24 cellular contexts compared by ENCODE assay signal in genomic region chr11:74845978-74846517, GRCh38.
DNase-seq lines count a peak whose midpoint lies in the region; ATAC-seq, FAIRE-seq and TF ChIP-seq lines count a peak whose summit lies in the region.
"Had no signal": no experiment of that assay in that cellular context is flagged by ENCODE, and none has a peak within 500 bp of the region (broad histone marks: within the 10 kb centered on the region; RNA-seq: fewer than 3 reads in every experiment).

No MANE protein-coding gene starts in this region.

- no peaks in the 10 kb centered on the region for H4K20me1 ChIP-seq in H1 (replicated peaks in 1 of 2; ENCODE audit: control insufficient read depth in 1 of 2, insufficient read depth in 2 of 2, low read length in 2 of 2)

- no peaks in the 10 kb centered on the region for H3K23me2 ChIP-seq in H1 (ENCODE audit: low read depth, low read length)

- no peak overlapping the region for H3K4me3 ChIP-seq in HEK293 (ENCODE audit: low read depth, low read length)
- H3K4me3 ChIP-seq in H1 (ENCODE audit: extremely low read depth in 1 of 4, insufficient read depth in 2 of 4, low read depth in 3 of 4, low read length in 4 of 4): no peak overlapping the region
- H3K4me3 ChIP-seq: BLaER1 treated with 17β-estradiol and CSF1 and Interleukin-3, amounts not matched to agents 10 nM and 100 nM had no signal

- no peak overlapping the region for H2AFZ ChIP-seq in H1 (ENCODE audit: low read length)

- no peak overlapping the region for H2AK5ac ChIP-seq in H1 (ENCODE audit: low read depth, low read length)

- peaks cover 2 to 5% of the 10 kb centered on the region in 2 donors for H3K36me3 Mint-ChIP-seq in activated T-cell treated with anti-CD3 and anti-CD28 coated beads, Interleukin-2, amount 50 U/mL, for 72 hours (ENCODE audit: insufficient read depth in 2 of 2)
- peaks cover 29% of the 10 kb centered on the region for H3K36me3 Mint-ChIP-seq in activated T-cell treated with anti-CD3 and anti-CD28 coated beads, Interleukin-2, amount 50 U/mL, for 4 hours (ENCODE audit: insufficient read depth)
- peaks cover 9% of the 10 kb centered on the region for H3K36me3 Mint-ChIP-seq in WTC11

- H3K4me1 Mint-ChIP-seq in activated T-cell treated with anti-CD3 and anti-CD28 coated beads, Interleukin-2, amount 50 U/mL, for 72 hours (ENCODE audit: low read depth): no peaks in the 10 kb centered on the region
- H3K4me1 Mint-ChIP-seq in activated T-cell treated with anti-CD3 and anti-CD28 coated beads, Interleukin-2, amount 50 U/mL, for 4 hours (ENCODE audit: low read depth): peaks cover 10% of the 10 kb centered on the region
- peaks cover 21% of the 10 kb centered on the region for H3K4me1 Mint-ChIP-seq in WTC11

- no peak overlapping the region for H3K18ac ChIP-seq in H1 (ENCODE audit: extremely low read depth, low read length)

- no peak overlapping the region for H2BK12ac ChIP-seq in H1 (ENCODE audit: low read depth, low read length)

- H4K5ac ChIP-seq in H1 (ENCODE audit: insufficient read length, low read depth, low read length): no peak overlapping the region

- no peak overlapping the region for H2BK5ac ChIP-seq in H1 (ENCODE audit: low read depth, low read length)

- no peak overlapping the region for H2BK120ac ChIP-seq in H1 (replicated peaks; ENCODE audit: low read depth, low read length)

- no peak overlapping the region for H2BK20ac ChIP-seq in H1 (ENCODE audit: low read length)

- H2BK15ac ChIP-seq in H1 (ENCODE audit: low read length): no peak overlapping the region

- no peak for ATAC-seq in activated T-cell treated with anti-CD3 and anti-CD28 coated beads, Interleukin-2, amount 50 U/mL, for 72 hours (replicated peaks in 1 of 2)
- no peak for ATAC-seq in activated T-cell treated with anti-CD3 and anti-CD28 coated beads, Interleukin-2, amount 50 U/mL, for 4 hours
- no peak for ATAC-seq in WTC11
- ATAC-seq in HG02759 (IDR thresholded peaks at IDR 0.05; ENCODE audit: unreplicated experiment): no peak
- ATAC-seq in HG03175 (IDR thresholded peaks at IDR 0.05; ENCODE audit: unreplicated experiment): no peak

- no peak overlapping the region for H4K91ac ChIP-seq in H1 (replicated peaks; ENCODE audit: insufficient read length, low read length)

- H3K4ac ChIP-seq in H1 (replicated peaks; ENCODE audit: insufficient read length, low read depth, low read length): no peak overlapping the region

- no peak overlapping the region for H3K9ac ChIP-seq in H1 (replicated peaks in 1 of 4; ENCODE audit: extremely low read depth in 1 of 4, low read depth in 3 of 4, low read length in 3 of 4)
- H3K9ac ChIP-seq: BLaER1 treated with 17β-estradiol and CSF1 and Interleukin-3, amounts not matched to agents 10 nM and 100 nM had no signal

- CTCF ChIA-PET in HEK293 (lab: Yijun Ruan, JAX): no interaction called here
- CTCF ChIA-PET in WTC11 (lab: Charles Lee): interaction anchor here (1.0 kb wide), 1 partner anchor 106 kb away, joined by 5 read pairs; no protein-coding TSS in a partner anchor
- CTCF ChIA-PET in H1 (lab: Charles Lee; ENCODE audit: partially characterized antibody): no interaction called here

- no peak for TF ChIP-seq POLR2A in H1 (IDR thresholded peaks at IDR 0.05; ENCODE audit: control extremely low read depth in 1 of 2, low read depth in 2 of 2, low read length in 2 of 2)

- peak overlapping the region; percentile 70 for H3K27ac Mint-ChIP-seq in activated T-cell treated with anti-CD3 and anti-CD28 coated beads, Interleukin-2, amount 50 U/mL, for 72 hours
- H3K27ac Mint-ChIP-seq in WTC11: no peak overlapping the region
- H3K27ac Mint-ChIP-seq: CD14-positive monocyte; CD4-positive, alpha-beta T cell had no signal

- TF ChIP-seq CTCF in HEK293 (tag by site-specific recombination; IDR thresholded peaks at IDR 0.05) (no peak), WTC11 (IDR thresholded peaks at IDR 0.05) (no peak), H1 (IDR thresholded peaks at IDR 0.05; ENCODE audit: control extremely low read depth in 1 of 3, insufficient read depth in 1 of 3, low read depth in 1 of 3, low read length in 3 of 3) (no peak)

- no peak for TF ChIP-seq EP300 in H1 (IDR thresholded peaks at IDR 0.05; ENCODE audit: borderline replicate concordance in 1 of 2, low read depth in 2 of 2, low read length in 2 of 2)

- H4K8ac ChIP-seq in H1 (ENCODE audit: extremely low read depth, insufficient read depth, low read length): no peak overlapping the region

- POLR2A ChIA-PET in HEK293 (lab: Yijun Ruan, JAX) (no interaction called here), WTC11 (lab: Charles Lee) (no interaction called here), H1 (lab: Charles Lee; ENCODE audit: partially characterized antibody) (no interaction called here)

- H3K27me3 Mint-ChIP-seq in activated T-cell treated with anti-CD3 and anti-CD28 coated beads, Interleukin-2, amount 50 U/mL, for 72 hours (ENCODE audit: low read depth): no peaks in the 10 kb centered on the region
- H3K27me3 Mint-ChIP-seq in activated T-cell treated with anti-CD3 and anti-CD28 coated beads, Interleukin-2, amount 50 U/mL, for 4 hours (ENCODE audit: low read depth): no peaks in the 10 kb centered on the region
- H3K27me3 Mint-ChIP-seq in WTC11 (ENCODE audit: low read depth): no peaks in the 10 kb centered on the region
- H3K27me3 Mint-ChIP-seq: CD4-positive, alpha-beta T cell; CD8-positive, alpha-beta memory T cell had no signal

- no peak overlapping the region for H3K56ac ChIP-seq in H1 (replicated peaks; ENCODE audit: insufficient read length, low read depth, low read length)

- no peaks in the 10 kb centered on the region for H3K9me3 ChIP-seq in HEK293 (ENCODE audit: control insufficient read depth, insufficient read depth, low read depth, low read length)
- no peaks in the 10 kb centered on the region for H3K9me3 ChIP-seq in H1 (ENCODE audit: insufficient read depth in 2 of 2, low read depth in 1 of 2, low read length in 1 of 2)
- H3K9me3 ChIP-seq: BE2C; BLaER1 treated with 17β-estradiol and CSF1 and Interleukin-3, amounts not matched to agents 10 nM and 100 nM had no signal

- 90% methylated on average over 5 of the region's 5 CpGs; no CpG with 5 or more reads in 1 of the 2 experiments for WGBS in H1 (ENCODE audit: extremely low coverage in 1 of 2, insufficient coverage in 1 of 2, insufficient read length in 1 of 2, insufficient replicate concordance in 2 of 2, low coverage in 1 of 2, low lambda C conversion rate in 2 of 2, missing lambda C conversion rate in 1 of 2), 2 experiments

- TF ChIP-seq RAD21 in H1 (IDR thresholded peaks at IDR 0.05 in 1 of 2, conservative IDR thresholded peaks at IDR 0.05 in 1 of 2; ENCODE audit: low read depth in 2 of 2, low read length in 2 of 2): no peak

- no peaks in the 10 kb centered on the region for H3K79me2 ChIP-seq in H1 (ENCODE audit: control insufficient read depth in 1 of 2, insufficient read depth in 2 of 2, low read length in 2 of 2)

- H3K23ac ChIP-seq in H1 (ENCODE audit: insufficient read length): no peak overlapping the region

- FAIRE-seq in H1 (lab: Jason Lieb, UNC): no peak
- FAIRE-seq: A204.1, D721Med, GM12891 had no signal

- H3K14ac ChIP-seq in H1 (ENCODE audit: insufficient read length): no peak overlapping the region

- H3K9me3 Mint-ChIP-seq in activated T-cell treated with anti-CD3 and anti-CD28 coated beads, Interleukin-2, amount 50 U/mL, for 72 hours: no peaks in the 10 kb centered on the region
- H3K9me3 Mint-ChIP-seq in activated T-cell treated with anti-CD3 and anti-CD28 coated beads, Interleukin-2, amount 50 U/mL, for 4 hours: no peaks in the 10 kb centered on the region
- no peaks in the 10 kb centered on the region for H3K9me3 Mint-ChIP-seq in WTC11
- H3K9me3 Mint-ChIP-seq: CD14-positive monocyte; CD4-positive, alpha-beta T cell; CD8-positive, alpha-beta memory T cell had no signal

- no peaks in the 10 kb centered on the region for H3K27me3 ChIP-seq in H1 (replicated peaks in 1 of 4; ENCODE audit: control insufficient read depth in 3 of 4, extremely low read depth in 1 of 4, insufficient read depth in 3 of 4, low read length in 3 of 4)
- H3K27me3 ChIP-seq: BE2C; BLaER1 treated with 17β-estradiol and CSF1 and Interleukin-3, amounts not matched to agents 10 nM and 100 nM had no signal

- H3K4me2 ChIP-seq in H1 (ENCODE audit: insufficient read depth in 1 of 2, low read depth in 2 of 2, low read length in 2 of 2): no peak overlapping the region

- DNase-seq in activated T-cell treated with anti-CD3 and anti-CD28 coated beads, Interleukin-2, amount 50 U/mL, for 72 hours: no peak
- DNase-seq in activated T-cell treated with anti-CD3 and anti-CD28 coated beads, Interleukin-2, amount 50 U/mL, for 4 hours: no peak
- DNase-seq in WTC11 (ENCODE audit: low spot score) (no peak), H1 (ENCODE audit: low read depth in 1 of 2, low spot score in 2 of 2) (no peak), superior temporal gyrus (ENCODE audit: extremely low spot score) (no peak)
- DNase-seq: ACHN; AML-193; BE2C; CD4-positive, alpha-beta T cell; CD8-positive, alpha-beta memory T cell; DMS 273 treated with DMSO at 0.1 percent for 48 hours; DMS79 treated with DMSO at 0.1 percent for 48 hours; GF-D8; GOT3; H7 had no signal

- peaks cover 0 to 67% of the 10 kb centered on the region in 2 experiments; a peak in 1 of 3 replicates for H3K36me3 ChIP-seq in HEK293 (ENCODE audit: control insufficient read depth in 2 of 2, insufficient read depth in 1 of 2, low read length in 2 of 2)
- H3K36me3 ChIP-seq in H1 (ENCODE audit: control insufficient read depth in 2 of 4, insufficient read depth in 4 of 4, low read length in 3 of 4): peaks cover 0 to 7% (median 3%) of the 10 kb centered on the region in 4 experiments; a peak in 4 of 8 replicates

- H3K4me3 Mint-ChIP-seq in activated T-cell treated with anti-CD3 and anti-CD28 coated beads, Interleukin-2, amount 50 U/mL, for 72 hours: no peak overlapping the region
- no peak overlapping the region for H3K4me3 Mint-ChIP-seq in activated T-cell treated with anti-CD3 and anti-CD28 coated beads, Interleukin-2, amount 50 U/mL, for 4 hours
- no peak overlapping the region for H3K4me3 Mint-ChIP-seq in WTC11
- H3K4me3 Mint-ChIP-seq: CD14-positive monocyte; CD4-positive, alpha-beta T cell had no signal

- H3K79me1 ChIP-seq in H1 (ENCODE audit: low read depth, low read length): no peaks in the 10 kb centered on the region

- no peaks in the 10 kb centered on the region for H3K4me1 ChIP-seq in HEK293 (ENCODE audit: control insufficient read depth, insufficient read depth, low read length)
- peaks cover 0 to 11% (median 6%) of the 10 kb centered on the region in 4 experiments; a peak in 4 of 7 replicates for H3K4me1 ChIP-seq in H1 (replicated peaks in 1 of 4; ENCODE audit: control insufficient read depth in 3 of 4, insufficient read depth in 4 of 4, low read length in 3 of 4)
- H3K4me1 ChIP-seq: BE2C had no signal

- H3K27ac ChIP-seq in HEK293 (ENCODE audit: extremely low read depth, low read depth, low read length) (no peak overlapping the region), H1 (ENCODE audit: low read depth, low read length) (no peak overlapping the region)
- H3K27ac ChIP-seq: 22Rv1; BLaER1 treated with 17β-estradiol and CSF1 and Interleukin-3, amounts not matched to agents 10 nM and 100 nM had no signal

TF ChIP-seq in HEK293, 187 proteins besides CTCF, POLR2A, EP300 and RAD21 (continues in another document):
- no peak for TF ChIP-seq ZNF501 (tag by site-specific recombination; IDR thresholded peaks at IDR 0.05)

TF ChIP-seq in WTC11, 78 proteins besides CTCF, POLR2A, EP300 and RAD21 (continues in another document):
- peak; percentile 82 for TF ChIP-seq ZNF121 (CRISPR knock-in tag; IDR thresholded peaks at IDR 0.05)

TF ChIP-seq in H1, 55 proteins besides CTCF, POLR2A, EP300 and RAD21 (continues in another document):
- TF ChIP-seq SUZ12 (IDR thresholded peaks at IDR 0.05; ENCODE audit: low read length): no peak
